ENCODE assay signal across 8 cellular contexts in the genomic region with DNA sequence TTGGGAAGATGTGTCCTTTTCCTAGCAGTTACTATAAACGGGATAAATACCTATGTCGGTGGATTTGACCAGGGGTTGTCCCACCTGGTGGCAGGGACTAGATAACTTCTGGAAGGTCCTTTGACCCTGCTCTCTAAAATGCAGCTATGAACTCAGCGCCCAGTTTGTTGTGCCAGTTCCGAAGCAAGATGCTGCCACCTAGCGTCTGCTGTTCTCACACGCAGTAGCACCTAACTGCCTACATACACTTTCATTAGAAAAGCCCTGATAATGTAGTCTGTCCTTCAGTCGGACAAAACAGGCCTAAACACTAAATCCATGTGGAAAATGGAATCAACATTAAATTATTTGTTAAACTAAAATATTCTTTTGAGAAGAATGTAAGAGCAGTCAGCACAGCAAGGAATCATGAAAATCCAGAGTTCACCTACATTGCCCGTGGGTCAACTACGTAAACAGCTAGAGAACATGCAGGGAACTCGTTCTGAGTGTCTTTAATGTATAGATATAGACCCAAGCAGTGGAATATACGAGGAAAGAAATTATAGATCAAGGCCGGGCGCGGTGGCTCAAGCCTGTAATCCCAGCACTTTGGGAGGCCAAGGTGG. TPM values are rescaled to one million over a fixed set of nuclear protein-coding genes. Genes with fewer than 3 reads are reported as not detected.
DNase-seq lines count a peak whose midpoint lies in the region; ATAC-seq and TF ChIP-seq lines count a peak whose summit lies in the region.

No MANE protein-coding gene starts in this region.

- intact Hi-C loops in activated naive CD4-positive, alpha-beta T cell treated with anti-CD3 and anti-CD28 coated beads for 36 hours (cut with micrococcal nuclease) = loop anchor here (1.0 to 2.0 kb wide), 2 partner anchors 145 to 504 kb away; no protein-coding TSS in a partner anchor
- intact Hi-C loops in Right ventricle myocardium superior (cut with DNase I) = loop anchor here (5.0 kb wide), 1 partner anchor 502 kb away; no protein-coding TSS in a partner anchor
- intact Hi-C loops in posterior vena cava (cut with DNase I) = loop anchor here in 1 of 2 donors (10.0 kb wide), 1 partner anchor 499 kb away; no protein-coding TSS in a partner anchor

- TF ChIP-seq CTCF in GM12865 (IDR thresholded peaks at IDR 0.05; ENCODE audit: insufficient read depth, low read depth, low read length, missing control alignments) = peak; percentile 91

- CTCF ChIA-PET in activated naive CD4-positive, alpha-beta T cell treated with anti-CD3 and anti-CD28 coated beads for 36 hours (lab: Charles Lee) = interaction anchor here (0.6 to 3.5 kb wide), 14 partner anchors 8 to 504 kb away, joined by 3 to 53 read pairs (median 4); no protein-coding TSS in a partner anchor

- H3K36me3 ChIP-seq in SK-N-MC (ENCODE audit: insufficient read depth, low read length) = no peaks in the 10 kb centered on the region

- no peaks in the 10 kb centered on the region for H3K9me3 Mint-ChIP-seq in activated naive CD4-positive, alpha-beta T cell treated with anti-CD3 and anti-CD28 coated beads for 36 hours

- ATAC-seq in Right ventricle myocardium superior (ENCODE audit: poor library complexity) = peak; percentile 90
- ATAC-seq in GM18873 (IDR thresholded peaks at IDR 0.05; ENCODE audit: low FRiP score, unreplicated experiment) = no peak

- no peaks in the 10 kb centered on the region for H3K36me3 Mint-ChIP-seq in activated naive CD4-positive, alpha-beta T cell treated with anti-CD3 and anti-CD28 coated beads for 36 hours (ENCODE audit: low read depth)

- DNase-seq in GM12865 (ENCODE audit: low read depth) = peak; percentile 85
- DNase-seq in NCI-H1048 (lab: John Stamatoyannopoulos, UW) = peak; percentile 18
- peak; percentile 62 for DNase-seq in SK-N-MC (ENCODE audit: low read depth, low spot score)
- peak; percentile 89 for DNase-seq in activated naive CD4-positive, alpha-beta T cell treated with anti-CD3 and anti-CD28 coated beads for 36 hours
- DNase-seq in Right ventricle myocardium superior = peak; percentile 77
- DNase-seq in posterior vena cava (ENCODE audit: low spot score) = peak; percentile 86
- peak; percentile 70 for DNase-seq in ureter (ENCODE audit: low spot score)

- H3K4me3 ChIP-seq in GM12865 (ENCODE audit: low read depth, low read length) (no peak overlapping the region), SK-N-MC (no peak overlapping the region)

- H3K27me3 Mint-ChIP-seq in activated naive CD4-positive, alpha-beta T cell treated with anti-CD3 and anti-CD28 coated beads for 36 hours (ENCODE audit: low read depth) = no peaks in the 10 kb centered on the region

- no peak overlapping the region for H3K27ac Mint-ChIP-seq in activated naive CD4-positive, alpha-beta T cell treated with anti-CD3 and anti-CD28 coated beads for 36 hours

- H3K4me3 Mint-ChIP-seq in activated naive CD4-positive, alpha-beta T cell treated with anti-CD3 and anti-CD28 coated beads for 36 hours = no peak overlapping the region

- H3K4me1 Mint-ChIP-seq in activated naive CD4-positive, alpha-beta T cell treated with anti-CD3 and anti-CD28 coated beads for 36 hours (ENCODE audit: low read depth) = peaks cover 15% of the 10 kb centered on the region

- H3K9me3 ChIP-seq in SK-N-MC (ENCODE audit: low read depth, low read length) = no peaks in the 10 kb centered on the region

- no peak overlapping the region for H3K27ac ChIP-seq in SK-N-MC

- H3K9ac ChIP-seq in SK-N-MC (ENCODE audit: insufficient read length) = no peak overlapping the region

RNA-seq across cellular contexts. Expression of a gene that starts 51.1 kb away (rescaled TPM):
- 10 to 100 TPM; 19.0 to 20.7 TPM for total RNA-seq in activated naive CD4-positive, alpha-beta T cell treated with anti-CD3 and anti-CD28 coated beads for 36 hours
- total RNA-seq in Right ventricle myocardium superior (5.2 TPM), posterior vena cava (1 to 10 TPM; 3.7 to 5.1 TPM), ureter (27.3 TPM)

Comparison
In these comparisons a context has a peak if more than half of its experiments do, and no peak if none do; other contexts are left out.
1. DNase-seq: peak in every context shown above with its lines; median percentile 89 in activated naive CD4-positive, alpha-beta T cell treated with anti-CD3 and anti-CD28 coated beads for 36 hours; 86 in posterior vena cava; 85 in GM12865; 77 in Right ventricle myocardium superior; 70 in ureter; 62 in SK-N-MC; 18 in NCI-H1048.